38 cellular contexts compared by ENCODE assay signal in the genomic region with DNA sequence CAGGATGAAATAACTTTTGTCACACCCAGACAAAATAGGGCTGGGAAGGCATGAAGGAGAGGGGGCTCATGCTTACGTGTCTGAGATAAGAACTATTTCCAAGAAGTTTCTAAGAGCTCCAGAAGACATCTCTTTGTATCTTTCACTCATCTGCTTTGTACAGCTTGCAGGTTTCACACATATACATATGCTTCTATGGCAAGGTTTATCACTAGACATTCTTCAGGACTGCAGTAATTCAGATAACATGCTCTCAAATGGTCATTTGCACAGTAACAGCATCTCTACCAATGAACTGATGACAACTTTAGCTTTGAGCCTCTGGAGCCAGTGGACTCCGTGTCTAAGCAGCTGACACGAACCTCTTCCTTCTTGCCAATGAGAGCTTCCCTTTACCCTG. TPM values are rescaled to one million over a fixed set of nuclear protein-coding genes. Genes with fewer than 3 reads are reported as not detected.
"Had no signal": no experiment of that assay in that cellular context is flagged by ENCODE, and none has a peak within 500 bp of the region (broad histone marks: within the 10 kb centered on the region; RNA-seq: fewer than 3 reads in every experiment).

No MANE protein-coding gene starts in this region.

- DNase-seq: Karpas-422, Kasumi-1, MG63, MM.1S, MV-4-11, NCI-H1048, NCI-H1092, NCI-H1092 treated with DMSO at 0.1 percent for 48 hours, NCI-H1105, NCI-H1105 treated with DMSO at 0.1 percent for 48 hours, NCI-H1417, NCI-H1417 treated with DMSO at 0.1 percent for 48 hours, NCI-H1436, NCI-H1436 treated with DMSO at 0.1 percent for 48 hours, NCI-H146, NCI-H1694, NCI-H1694 treated with DMSO at 0.1 percent for 48 hours, NCI-H187, NCI-H187 treated with DMSO at 0.1 percent for 48 hours, NCI-H1930, NCI-H2029, NCI-H2029 treated with DMSO at 0.1 percent for 48 hours, NCI-H2081, NCI-H2081 treated with DMSO at 0.1 percent for 48 hours, NCI-H2107, NCI-H2171, NCI-H2171 treated with DMSO at 0.1 percent for 48 hours, NCI-H2227 treated with DMSO at 0.1 percent for 48 hours, NCI-H226, NCI-H345, NCI-H446, NCI-H446 treated with DMSO at 0.1 percent for 48 hours, NCI-H510A, NCI-H510A treated with DMSO at 0.1 percent for 48 hours had no signal

- H3K36me3 ChIP-seq: MG63 had no signal

- H3K9me3 ChIP-seq: MG63 had no signal

- H3K4me3 ChIP-seq: MG63 had no signal

RNA-seq across cellular contexts. Expression of a gene that starts 3.2 kb away (rescaled TPM):
- total RNA-seq: LHCN-M2, M059J, MCF 10A, NCI-H460 had no signal

RNA-seq across cellular contexts. Expression of a gene that starts 36.0 kb away (rescaled TPM):
- total RNA-seq: LHCN-M2, M059J, MCF 10A had no signal

RNA-seq across cellular contexts. Expression of a gene that starts 44.4 kb away (rescaled TPM):
- total RNA-seq: LHCN-M2, MCF 10A, NCI-H460 had no signal

RNA-seq across cellular contexts. Expression of a gene that starts 52.5 kb away (rescaled TPM):
- total RNA-seq: LHCN-M2, M059J, MCF 10A, NCI-H460 had no signal
